In the genomic region with DNA sequence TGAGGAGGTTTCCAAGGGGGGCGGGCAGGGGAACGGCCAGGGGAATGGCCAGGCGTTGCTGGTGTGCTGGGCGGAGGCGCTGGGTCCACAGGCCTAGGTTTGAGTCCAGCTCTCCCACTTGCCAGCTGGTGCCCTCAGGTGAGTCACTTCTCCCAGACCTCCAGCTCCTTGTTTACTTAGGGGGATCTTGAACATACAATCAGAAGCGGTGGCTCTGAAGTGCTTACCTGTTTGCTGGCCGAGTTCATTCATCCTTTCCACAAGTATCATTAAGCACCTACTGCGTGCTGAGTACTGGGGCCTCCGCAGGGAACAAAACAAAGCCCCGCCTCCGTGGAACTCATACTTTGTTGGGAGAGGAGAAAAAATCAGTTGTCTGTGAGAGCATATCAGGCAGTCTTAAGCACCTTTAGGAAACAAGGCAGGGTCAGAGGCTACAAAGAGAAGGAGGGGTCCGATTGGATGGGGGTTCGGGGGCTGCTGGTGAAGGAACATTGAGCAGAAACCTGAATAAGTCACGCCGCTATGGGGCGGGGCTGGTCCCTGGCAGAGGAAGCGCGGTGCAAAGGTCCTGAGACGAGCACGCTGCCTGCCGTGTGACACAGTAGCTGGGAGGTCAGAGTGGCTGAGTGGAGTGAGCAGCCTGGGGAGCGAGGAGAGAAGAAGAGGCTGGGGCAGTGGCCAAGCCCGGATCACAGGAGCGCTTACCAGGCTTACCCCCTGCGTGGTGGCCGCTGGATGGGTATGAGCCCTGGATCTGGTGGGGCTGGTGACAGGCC, we compare ENCODE assay signal across 30 cellular contexts. TPM values are rescaled to one million over a fixed set of nuclear protein-coding genes. Genes with fewer than 3 reads are reported as not detected.
DNase-seq lines count a peak whose midpoint lies in the region; ATAC-seq, FAIRE-seq and TF ChIP-seq lines count a peak whose summit lies in the region.
"Had no signal": no experiment of that assay in that cellular context is flagged by ENCODE, and none has a peak within 500 bp of the region (broad histone marks: within the 10 kb centered on the region; RNA-seq: fewer than 3 reads in every experiment).

No MANE protein-coding gene starts in this region.

- DNase-seq in DMS53 treated with DMSO at 0.1 percent for 48 hours (lab: John Stamatoyannopoulos, UW; ENCODE audit: unreplicated experiment) (peak; percentile 74), HepG2 (ENCODE audit: low spot score) (peak; percentile 54), small intestine (peak; percentile 84), NCI-H748 treated with DMSO at 0.1 percent for 48 hours (lab: John Stamatoyannopoulos, UW) (no peak), T-helper 2 cell (no peak), SHP77 (lab: John Stamatoyannopoulos, UW) (no peak)
- DNase-seq: anterior cingulate cortex; C1 segment of cervical spinal cord; EL; H7; islet precursor cell; KBM-7; mammary epithelial cell; MM.1S; NCI-H1417 treated with DMSO at 0.1 percent for 48 hours; NCI-H526 treated with DMSO at 0.1 percent for 48 hours; nucleus accumbens; RPMI8226; stimulated activated CD4-positive, alpha-beta T cell treated with anti-CD3 and anti-CD28 coated beads, Interleukin-2, amount 100 ng/mL, for 24 hours; substantia nigra had no signal

- no peak; a peak in 1 of 4 replicates for TF ChIP-seq POLR2A in HepG2 (IDR thresholded peaks at IDR 0.05; ENCODE audit: insufficient read depth in 1 of 2, low read depth in 2 of 2, low read length in 2 of 2)

- TF ChIP-seq RAD21 in HepG2 (CRISPR knock-in tag; IDR thresholded peaks at IDR 0.05): no peak

- TF ChIP-seq CTCF in VCaP (conservative IDR thresholded peaks at IDR 0.05): no peak
- peak; percentile 23; the same call in 1 of the 2 replicates for TF ChIP-seq CTCF in HepG2 (CRISPR knock-in tag; IDR thresholded peaks at IDR 0.05)

- in situ Hi-C loops in HepG2 (cut with HindIII; ENCODE audit: extremely low pct_ligation_motif_present, low pct_unique_long_range_greater_than_20kb): no loop called here

- ATAC-seq in HepG2: peak; percentile 64
- no peak for ATAC-seq in HG03571 (IDR thresholded peaks at IDR 0.05; ENCODE audit: unreplicated experiment)
- ATAC-seq: gastroesophageal sphincter, WTC11 had no signal

- H3K4me1 ChIP-seq in HepG2 (ENCODE audit: insufficient read depth, low read length) (peaks cover 55% of the 10 kb centered on the region), small intestine (ENCODE audit: control insufficient read depth in 2 of 2, insufficient read depth in 1 of 2, low read depth in 1 of 2, low read length in 1 of 2) (peaks cover 0 to 2% of the 10 kb centered on the region in 2 donors)
- H3K4me1 ChIP-seq: gastroesophageal sphincter, vagina had no signal

- H2AFZ ChIP-seq in HepG2 (ENCODE audit: low read length): no peak overlapping the region

- 0 out of 2 replicates have a peak overlapping the region, but pooled peaks have one; percentile 31 for H3K9ac ChIP-seq in HepG2 (ENCODE audit: insufficient read depth, low read depth, low read length)

- intact Hi-C loops in HepG2 (cut with micrococcal nuclease; ENCODE audit: unreplicated experiment): no loop called here

- H3K4me3 ChIP-seq in HepG2 (replicated peaks in 1 of 3; ENCODE audit: insufficient read depth in 1 of 3, low read depth in 2 of 3, low read length in 3 of 3): no peak overlapping the region; a peak in 1 of 6 replicates
- H3K4me3 ChIP-seq in small intestine (ENCODE audit: low read depth in 1 of 2, low read length in 2 of 2): no peak overlapping the region
- H3K4me3 ChIP-seq: cardiac muscle cell, gastroesophageal sphincter, SK-N-MC, skin epidermis, vagina had no signal

- H3K27me3 ChIP-seq in HepG2 (ENCODE audit: control insufficient read depth in 1 of 2, insufficient read depth in 2 of 2, low read length in 2 of 2) (no peaks in the 10 kb centered on the region), small intestine (ENCODE audit: control insufficient read depth in 2 of 2, insufficient read depth in 2 of 2, low read length in 2 of 2) (no peaks in the 10 kb centered on the region)
- H3K27me3 ChIP-seq: cardiac muscle cell, gastroesophageal sphincter, vagina had no signal

- POLR2A ChIA-PET in HepG2 (lab: Yijun Ruan, JAX): interaction anchor here (1.0 to 2.5 kb wide), 4 partner anchors 9 to 125 kb away, joined by 3 to 13 read pairs (median 8); a partner anchor contains a TSS

- 62% methylated on average over 23 of the region's 26 CpGs for WGBS in HepG2 (ENCODE audit: low lambda C conversion rate)
- WGBS in small intestine, 3 donors: 49 to 77% (median 66%) methylated on average over 25 to 26 of the region's 26 CpGs

- no peaks in the 10 kb centered on the region for H4K20me1 ChIP-seq in HepG2 (ENCODE audit: insufficient read depth, low read length)

- peak overlapping the region; percentile 74 for H3K27ac ChIP-seq in VCaP
- peak overlapping the region; percentile 83 for H3K27ac ChIP-seq in HepG2 (ENCODE audit: extremely low read length, insufficient read depth, low read length)
- H3K27ac ChIP-seq in small intestine (ENCODE audit: low read depth in 1 of 2, low read length in 1 of 2): peak overlapping the region in 1 of 2 donors; percentile 13
- H3K27ac ChIP-seq: gastroesophageal sphincter, SK-N-MC, skin epidermis, vagina had no signal

- CTCF ChIA-PET in HepG2 (lab: Yijun Ruan, JAX; ENCODE audit: low intra/inter-chr PET ratio, low total read pairs): no interaction called here

- TSS peak; percentile 25 for BruUV-seq in HepG2 (replicated peaks; lab: Mats Ljungman, UMichigan)

- TF ChIP-seq EP300 in HepG2 (IDR thresholded peaks at IDR 0.05; ENCODE audit: low read depth in 2 of 2, low read length in 2 of 2): peak in 1 of 2 experiments; percentile 30; a peak in 1 of 4 replicates
- TF ChIP-seq EP300 in HepG2 (CRISPR knock-in tag; IDR thresholded peaks at IDR 0.05; ENCODE audit: borderline replicate concordance): no peak

- no peaks in the 10 kb centered on the region for H3K79me2 ChIP-seq in HepG2 (ENCODE audit: insufficient read depth, low read length)

- H3K9me3 ChIP-seq in HepG2 (ENCODE audit: low read length): no peaks in the 10 kb centered on the region
- H3K9me3 ChIP-seq in small intestine (ENCODE audit: control insufficient read depth, low read depth): no peaks in the 10 kb centered on the region
- H3K9me3 ChIP-seq: gastroesophageal sphincter, vagina had no signal

- H3K36me3 ChIP-seq in HepG2 (replicated peaks in 1 of 2; ENCODE audit: control insufficient read depth in 1 of 2, insufficient read depth in 2 of 2, low read length in 2 of 2) (peaks cover 2 to 39% of the 10 kb centered on the region in 2 experiments; a peak in 4 of 5 replicates), small intestine (ENCODE audit: control insufficient read depth in 2 of 2, insufficient read depth in 2 of 2, low read length in 2 of 2) (peaks cover 0 to 3% of the 10 kb centered on the region in 2 donors)

- no peak for FAIRE-seq in HepG2 (lab: Jason Lieb, UNC)
- FAIRE-seq in small intestine (lab: Jason Lieb, UNC): no peak
- FAIRE-seq: D721Med, endometrium had no signal

- peak overlapping the region; percentile 50 for H3K4me2 ChIP-seq in HepG2 (ENCODE audit: low read depth, low read length)

RNA-seq across cellular contexts. Expression of a gene that starts 15.1 kb away (rescaled TPM):
- 47.1 and 66.9 TPM in 2 replicates for total RNA-seq in HepG2 (2016; rRNA removed; fragmentation: Illumina TruSeq; extraction: Trizol)
- 15.1 and 17.9 TPM in 2 replicates for total RNA-seq in HepG2 (2016; cell fraction: cytosol; rRNA removed; fragmentation: Illumina TruSeq; extraction: Trizol; ENCODE audit: low read depth)
- 40.9 and 70.6 TPM in 2 replicates for total RNA-seq in HepG2 (2016; cell fraction: insoluble cytoplasmic fraction; rRNA removed; fragmentation: Illumina TruSeq; extraction: Trizol)
- total RNA-seq in HepG2 (2016; cell fraction: membrane; rRNA removed; fragmentation: Illumina TruSeq; extraction: Trizol): 34.1 and 39.6 TPM in 2 replicates
- 38.8 and 47.2 TPM in 2 replicates for total RNA-seq in HepG2 (2016; cell fraction: nucleus; rRNA removed; fragmentation: Illumina TruSeq; extraction: Trizol)
- polyA plus RNA-seq in HepG2 (2011; rRNA removed) (11.6 and 22.5 TPM in 2 replicates), small intestine (10 to 100 TPM; 15.1 to 36.4 (median 17.0) TPM)
- polyA plus RNA-seq in HepG2 (2011; cell fraction: cytosol; rRNA removed): 12.4 and 13.5 TPM in 2 replicates
- 32.0 and 47.6 TPM in 2 replicates for polyA plus RNA-seq in HepG2 (2011; cell fraction: nucleus; rRNA removed)
- polyA plus RNA-seq in HepG2 (2012): 19.2 and 28.6 TPM in 2 replicates
- polyA plus RNA-seq in HepG2 (2016; cell fraction: cytosol; fragmentation: Illumina TruSeq; extraction: Trizol; ENCODE audit: low read depth): 16.3 and 19.9 TPM in 2 replicates
- polyA plus RNA-seq in HepG2 (2016; cell fraction: insoluble cytoplasmic fraction; fragmentation: Illumina TruSeq; extraction: Trizol; ENCODE audit: low read depth): 42.0 and 50.4 TPM in 2 replicates
- polyA plus RNA-seq in HepG2 (2016; cell fraction: membrane; fragmentation: Illumina TruSeq; extraction: Trizol; ENCODE audit: low read depth): 26.9 and 30.0 TPM in 2 replicates
- 78.2 and 82.6 TPM in 2 replicates for polyA plus RNA-seq in HepG2 (2016; cell fraction: nucleus; fragmentation: Illumina TruSeq; extraction: Trizol; ENCODE audit: insufficient read depth, low read depth)
- 19.6 and 22.9 TPM in 2 replicates for polyA minus RNA-seq in HepG2 (2011; rRNA and poly(A)+ RNA removed; ENCODE audit: low replicate concordance)
- 6.1 and 8.0 TPM in 2 replicates for polyA minus RNA-seq in HepG2 (2011; cell fraction: cytosol; rRNA and poly(A)+ RNA removed)
- polyA minus RNA-seq in HepG2 (2011; cell fraction: nucleus; rRNA and poly(A)+ RNA removed): 12.2 and 21.1 TPM in 2 replicates

RNA-seq across cellular contexts. Expression of a gene that starts 15.3 kb away (rescaled TPM):
- 77.3 and 112 TPM in 2 replicates for total RNA-seq in HepG2 (2016; rRNA removed; fragmentation: Illumina TruSeq; extraction: Trizol)
- 32.4 and 42.7 TPM in 2 replicates for total RNA-seq in HepG2 (2016; cell fraction: cytosol; rRNA removed; fragmentation: Illumina TruSeq; extraction: Trizol; ENCODE audit: low read depth)
- total RNA-seq in HepG2 (2016; cell fraction: insoluble cytoplasmic fraction; rRNA removed; fragmentation: Illumina TruSeq; extraction: Trizol): 80.5 and 108 TPM in 2 replicates
- total RNA-seq in HepG2 (2016; cell fraction: membrane; rRNA removed; fragmentation: Illumina TruSeq; extraction: Trizol): 59.5 and 67.4 TPM in 2 replicates
- total RNA-seq in HepG2 (2016; cell fraction: nucleus; rRNA removed; fragmentation: Illumina TruSeq; extraction: Trizol): 37.8 and 41.0 TPM in 2 replicates
- polyA plus RNA-seq in HepG2 (2011; rRNA removed) (26.1 and 33.2 TPM in 2 replicates), small intestine (10 to 100 TPM; 23.9 to 95.9 (median 30.5) TPM)
- 29.9 and 32.2 TPM in 2 replicates for polyA plus RNA-seq in HepG2 (2011; cell fraction: cytosol; rRNA removed)
- 34.9 and 43.2 TPM in 2 replicates for polyA plus RNA-seq in HepG2 (2011; cell fraction: nucleus; rRNA removed)
- polyA plus RNA-seq in HepG2 (2012): 39.1 and 40.4 TPM in 2 replicates
- polyA plus RNA-seq in HepG2 (2016; cell fraction: cytosol; fragmentation: Illumina TruSeq; extraction: Trizol; ENCODE audit: low read depth): 36.6 and 44.0 TPM in 2 replicates
- 98.7 and 99.8 TPM in 2 replicates for polyA plus RNA-seq in HepG2 (2016; cell fraction: insoluble cytoplasmic fraction; fragmentation: Illumina TruSeq; extraction: Trizol; ENCODE audit: low read depth)
- polyA plus RNA-seq in HepG2 (2016; cell fraction: membrane; fragmentation: Illumina TruSeq; extraction: Trizol; ENCODE audit: low read depth): 39.9 and 52.5 TPM in 2 replicates
- polyA plus RNA-seq in HepG2 (2016; cell fraction: nucleus; fragmentation: Illumina TruSeq; extraction: Trizol; ENCODE audit: insufficient read depth, low read depth): 58.2 and 63.9 TPM in 2 replicates
- 37.1 and 53.3 TPM in 2 replicates for polyA minus RNA-seq in HepG2 (2011; rRNA and poly(A)+ RNA removed; ENCODE audit: low replicate concordance)
- 11.8 and 16.2 TPM in 2 replicates for polyA minus RNA-seq in HepG2 (2011; cell fraction: cytosol; rRNA and poly(A)+ RNA removed)
- 21.0 and 29.1 TPM in 2 replicates for polyA minus RNA-seq in HepG2 (2011; cell fraction: nucleus; rRNA and poly(A)+ RNA removed)

Comparison
In these comparisons a context has a peak if more than half of its experiments do, and no peak if none do; other contexts are left out.
1. DNase-seq: peak in DMS53 treated with DMSO at 0.1 percent for 48 hours (single experiment), HepG2 (single experiment) and small intestine (single experiment); none in NCI-H748 treated with DMSO at 0.1 percent for 48 hours (single experiment), T-helper 2 cell (0 of 5) and SHP77 (0 of 2).